Comparison of ENCODE assay signal across 25 cellular contexts in genomic region chr7:106756071-106756470, GRCh38.
DNase-seq lines count a peak whose midpoint lies in the region; ATAC-seq, FAIRE-seq and TF ChIP-seq lines count a peak whose summit lies in the region.
"Had no signal": no experiment of that assay in that cellular context is flagged by ENCODE, and none has a peak within 500 bp of the region (broad histone marks: within the 10 kb centered on the region; RNA-seq: fewer than 3 reads in every experiment).

No MANE protein-coding gene starts in this region.

- ATAC-seq in A549 (no peak), K562 (no peak)
- ATAC-seq: GM12878 had no signal

- no peaks in the 10 kb centered on the region for H4K20me1 ChIP-seq in K562 (replicated peaks; ENCODE audit: control insufficient read depth, insufficient read depth, low read length)
- H4K20me1 ChIP-seq: BLaER1 had no signal

- peak overlapping the region; percentile 96; the same call in 1 of the 2 replicates for H2AFZ ChIP-seq in K562 (ENCODE audit: low read depth, low read length)

- H3K9me3 ChIP-seq in A549 (no peaks in the 10 kb centered on the region), HUES64 (ENCODE audit: insufficient read depth, low read depth, low read length) (peaks cover 24% of the 10 kb centered on the region), K562 (replicated peaks; ENCODE audit: control insufficient read depth, insufficient read depth, low read depth, low read length) (no peaks in the 10 kb centered on the region)
- H3K9me3 ChIP-seq: BE2C had no signal

- no peak for TF ChIP-seq RAD21 in A549 (conservative IDR thresholded peaks at IDR 0.05 in 1 of 2, IDR thresholded peaks at IDR 0.05 in 1 of 2)
- TF ChIP-seq RAD21 in K562 (CRISPR knock-in tag; conservative IDR thresholded peaks at IDR 0.05 in 1 of 2, IDR thresholded peaks at IDR 0.05 in 1 of 2) = no peak

- H3K27ac ChIP-seq in A549 (no peak overlapping the region), HUES64 (ENCODE audit: low read depth, low read length) (peak overlapping the region; percentile 71; the same call in 1 of the 2 replicates), K562 (ENCODE audit: extremely low read depth, low read depth, low read length) (no peak overlapping the region), dorsolateral prefrontal cortex (no peak overlapping the region)
- H3K27ac ChIP-seq: 22Rv1, BLaER1 had no signal

- in situ Hi-C loops in K562 (cut with MboI) = no loop called here

- no peak for TF ChIP-seq EP300 in A549 (IDR thresholded peaks at IDR 0.05)
- no peak for TF ChIP-seq EP300 in K562 (IDR thresholded peaks at IDR 0.05; ENCODE audit: low read length)

- CTCF ChIA-PET in A549 (lab: Yijun Ruan, JAX) (interaction anchor here (1.2 kb wide), 1 partner anchor 213 kb away, joined by 3 read pairs; no protein-coding TSS in a partner anchor), K562 (lab: Yijun Ruan, JAX; ENCODE audit: low intra/inter-chr PET ratio) (no interaction called here)

- H3K79me2 ChIP-seq in K562 (ENCODE audit: control insufficient read depth, insufficient read depth, low read length) = no peaks in the 10 kb centered on the region

- POLR2A ChIA-PET in A549 (lab: Yijun Ruan, JAX) = no interaction called here
- POLR2A ChIA-PET in K562 (lab: Yijun Ruan, JAX) = interaction anchor here (0.6 to 3.4 kb wide), 5 partner anchors 9 to 25 kb away, joined by 3 to 23 read pairs (median 5); no protein-coding TSS in a partner anchor

- DNase-seq in A549 (ENCODE audit: low read depth in 1 of 2, low spot score in 1 of 2) (no peak), K562 (ENCODE audit: extremely low read depth in 1 of 4, low spot score in 3 of 4) (no peak), NCI-H748 treated with DMSO at 0.1 percent for 48 hours (lab: John Stamatoyannopoulos, UW) (no peak), dorsolateral prefrontal cortex (no peak), NCI-H1417 treated with DMSO at 0.1 percent for 48 hours (lab: John Stamatoyannopoulos, UW) (no peak)
- DNase-seq: ACHN; BE2C; C1 segment of cervical spinal cord; CD4-positive, alpha-beta memory T cell; CD4-positive, CD25-positive, alpha-beta regulatory T cell; CD8-positive, alpha-beta memory T cell; COR-L47; DMS 273 treated with DMSO at 0.1 percent for 48 hours; DMS153; DMS53; DMS79; DND-41; EL; GDM1 had no signal

- no peaks in the 10 kb centered on the region for H3K4me1 ChIP-seq in A549
- H3K4me1 ChIP-seq in HUES64 (ENCODE audit: insufficient read depth, low read length) = no peaks in the 10 kb centered on the region
- H3K4me1 ChIP-seq in K562 (replicated peaks in 1 of 2; ENCODE audit: control insufficient read depth in 2 of 2, insufficient read depth in 2 of 2, low read length in 2 of 2) = peaks cover under 1 to 17% of the 10 kb centered on the region in 2 experiments; a peak in 4 of 5 replicates
- H3K4me1 ChIP-seq: BE2C had no signal

- no peaks in the 10 kb centered on the region for H3K9me1 ChIP-seq in K562 (ENCODE audit: control insufficient read depth, insufficient read depth, low read length)

- H3K4me2 ChIP-seq in A549 (no peak overlapping the region), K562 (ENCODE audit: insufficient read depth, low read length) (no peak overlapping the region)
- H3K4me2 ChIP-seq: BLaER1 had no signal

- FAIRE-seq in A549 (lab: Jason Lieb, UNC) = no peak
- FAIRE-seq in K562 (lab: Jason Lieb, UNC) = no peak
- FAIRE-seq: GM12878, GM12892, GM18507 had no signal

- no peak overlapping the region for H3K4me3 ChIP-seq in A549
- no peak overlapping the region for H3K4me3 ChIP-seq in HUES64 (ENCODE audit: low read length)
- no peak overlapping the region for H3K4me3 ChIP-seq in K562
- H3K4me3 ChIP-seq in dorsolateral prefrontal cortex = no peak overlapping the region
- H3K4me3 ChIP-seq: BLaER1, GM12878 had no signal

- H3K9ac ChIP-seq in HUES64 (ENCODE audit: low read depth, low read length) (no peak overlapping the region), K562 (ENCODE audit: insufficient read depth in 1 of 2, low read depth in 2 of 2, low read length in 2 of 2) (no peak overlapping the region)
- H3K9ac ChIP-seq: BLaER1 had no signal

- TF ChIP-seq CTCF in A549 (IDR thresholded peaks at IDR 0.05) (no peak), K562 (IDR thresholded peaks at IDR 0.05 in 2 of 3, conservative IDR thresholded peaks at IDR 0.05 in 1 of 3; ENCODE audit: insufficient read depth in 2 of 3, low read depth in 1 of 3, low read length in 3 of 3) (no peak), dorsolateral prefrontal cortex (IDR thresholded peaks at IDR 0.05 in 54 of 56, conservative IDR thresholded peaks at IDR 0.05 in 2 of 56; ENCODE audit: low read depth in 1 of 56, partially characterized antibody in 56 of 56) (no peak)

- intact Hi-C loops in K562 (cut with micrococcal nuclease) = no loop called here
- intact Hi-C loops in dorsolateral prefrontal cortex (cut with DNase I) = no loop called here

- no TSS peak for BruUV-seq in K562 (replicated peaks; lab: Mats Ljungman, UMichigan)

- H3K36me3 ChIP-seq in HUES64 (ENCODE audit: insufficient read depth, low read length) (no peaks in the 10 kb centered on the region), K562 (ENCODE audit: control insufficient read depth, insufficient read depth, low read length) (no peaks in the 10 kb centered on the region)
- H3K36me3 ChIP-seq: BE2C, BLaER1 had no signal

- H3K27me3 ChIP-seq in HUES64 (ENCODE audit: insufficient read depth, low read length) (no peaks in the 10 kb centered on the region), K562 (ENCODE audit: control insufficient read depth in 2 of 2, insufficient read depth in 2 of 2, low read length in 2 of 2) (no peaks in the 10 kb centered on the region), dorsolateral prefrontal cortex (no peaks in the 10 kb centered on the region)
- H3K27me3 ChIP-seq: BE2C, BLaER1 had no signal

- no peak for TF ChIP-seq POLR2A in A549 (IDR thresholded peaks at IDR 0.05; ENCODE audit: low read length)
- TF ChIP-seq POLR2A in K562 (conservative IDR thresholded peaks at IDR 0.05) = no peak

TF ChIP-seq in A549, 52 proteins besides CTCF, POLR2A, EP300 and RAD21:
- TF ChIP-seq MAFK (IDR thresholded peaks at IDR 0.05; ENCODE audit: partially characterized antibody) (peak; percentile 45), FOXS1 (CRISPR knock-in tag; IDR thresholded peaks at IDR 0.05) (no peak)
TF ChIP-seq in A549: peak in this region for 1.

TF ChIP-seq in K562, 482 proteins besides CTCF, POLR2A, EP300 and RAD21 (continues in another document):
- TF ChIP-seq ZNF586 (CRISPR knock-in tag; conservative IDR thresholded peaks at IDR 0.05) (no peak), MTA3 (IDR thresholded peaks at IDR 0.05; ENCODE audit: borderline replicate concordance) (no peak), ZNF518B (CRISPR knock-in tag; IDR thresholded peaks at IDR 0.05) (no peak), MAFF (IDR thresholded peaks at IDR 0.05; ENCODE audit: low read length) (peak; percentile 45; the same call in 1 of the 2 replicates), ZBTB49 (CRISPR knock-in tag; IDR thresholded peaks at IDR 0.05; ENCODE audit: borderline replicate concordance) (no peak), ZBTB2 (IDR thresholded peaks at IDR 0.05) (no peak), C11orf30 (IDR thresholded peaks at IDR 0.05; ENCODE audit: low read depth) (peak; percentile 89)

Comparison
In these comparisons a context has a peak if more than half of its experiments do, and no peak if none do; other contexts are left out.
1. Of the 35 proteins assayed by ChIP-seq in both K562 and A549: peak only in K562: none; only in A549: MAFK; in both: none; in neither: 34.